ENCODE assay signal across 2 cellular contexts in the genomic region with DNA sequence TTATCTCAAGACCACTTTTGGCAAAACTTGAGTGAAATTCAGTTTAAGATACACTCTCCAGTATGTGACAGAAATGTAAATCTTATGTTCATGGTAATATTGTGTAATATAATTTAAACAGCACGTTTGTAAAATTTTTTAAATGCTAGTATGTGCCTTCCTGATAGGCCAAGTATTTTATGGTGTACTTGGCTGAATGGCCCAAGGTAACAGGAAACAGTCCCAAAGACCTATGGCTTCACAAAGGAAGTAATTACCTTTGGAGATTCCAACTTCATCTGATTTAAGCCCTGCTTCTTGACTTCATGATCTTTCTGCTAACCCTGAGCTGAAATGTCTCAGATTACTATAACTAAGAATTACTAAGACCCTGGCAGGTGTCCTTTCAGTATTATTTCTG.
TF ChIP-seq lines count a peak whose summit lies in the region.

No MANE protein-coding gene starts in this region.

TF ChIP-seq in GM12891, 5 proteins besides CTCF, POLR2A, EP300 and RAD21:
- no peak for TF ChIP-seq PAX5 (IDR thresholded peaks at IDR 0.05; ENCODE audit: insufficient read depth, low read length, severe bottlenecking)
- TF ChIP-seq SPI1 (IDR thresholded peaks at IDR 0.05; ENCODE audit: low read depth, low read length), result no peak
- TF ChIP-seq POLR2AphosphoS5 (IDR thresholded peaks at IDR 0.05; ENCODE audit: low read depth, low read length), result no peak
- TF ChIP-seq TAF1 (IDR thresholded peaks at IDR 0.05; ENCODE audit: low read depth, low read length), result no peak
- TF ChIP-seq POU2F2 (IDR thresholded peaks at IDR 0.05; ENCODE audit: low read depth, low read length), result no peak

TF ChIP-seq in K562, 482 proteins besides CTCF, POLR2A, EP300 and RAD21:
- no peak for TF ChIP-seq ZBTB2 (IDR thresholded peaks at IDR 0.05)
- no peak for TF ChIP-seq CEBPG (CRISPR knock-in tag; IDR thresholded peaks at IDR 0.05)
- TF ChIP-seq CEBPG (tag; conservative IDR thresholded peaks at IDR 0.05 in 1 of 2, IDR thresholded peaks at IDR 0.05 in 1 of 2), result 0 out of 4 replicates have a peak, but pooled peaks of 1 of the 2 experiments have one; percentile 13
- peak; percentile 23; the same call in 1 of the 2 replicates for TF ChIP-seq CEBPB (tag; IDR thresholded peaks at IDR 0.05)
TF ChIP-seq in K562: peak in this region for 2.
